Comparison of ENCODE assay signal across 2 cellular contexts in the genomic region with DNA sequence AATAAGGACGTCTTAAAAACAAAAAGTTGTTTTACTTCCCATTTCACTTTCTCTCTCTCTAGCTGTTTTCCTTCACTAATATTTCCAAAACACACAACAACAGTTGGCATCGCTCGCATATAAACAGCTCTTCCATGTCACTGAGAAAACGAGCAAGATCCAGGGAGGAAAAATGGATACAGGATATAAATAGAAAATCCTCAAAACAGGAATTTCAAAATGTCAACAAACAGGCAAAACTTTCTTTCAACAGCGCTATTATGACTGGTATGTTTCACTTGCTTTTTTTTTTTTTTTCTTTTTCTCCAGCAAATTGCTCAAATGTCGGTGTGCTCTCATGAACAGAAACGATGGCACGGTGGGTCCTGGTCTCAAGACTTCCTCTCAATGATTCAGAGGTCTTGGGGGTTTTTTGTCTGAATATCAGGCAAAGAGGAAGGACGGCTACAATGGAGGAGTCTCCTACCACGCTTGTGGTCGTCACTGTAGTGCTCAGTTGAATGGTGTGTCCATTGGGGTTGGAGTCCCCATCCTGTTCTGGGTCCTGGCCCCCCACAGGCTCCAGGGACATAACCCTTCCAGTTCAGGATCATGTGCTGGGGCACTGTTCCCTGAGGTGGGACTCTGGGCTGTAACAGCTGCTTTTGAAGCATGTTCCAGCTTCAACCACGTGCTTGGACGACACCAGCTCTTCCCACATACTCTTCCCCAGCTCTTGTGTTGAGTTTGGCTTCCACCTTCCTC.
A peak's percentile ranks its signal among the peaks of the same experiment; 100 is the strongest.
TF ChIP-seq lines count a peak whose summit lies in the region.

No MANE protein-coding gene starts in this region.

TF ChIP-seq in IMR-90, 13 proteins besides CTCF, POLR2A, EP300 and RAD21:
- TF ChIP-seq MAFK (IDR thresholded peaks at IDR 0.05; ENCODE audit: low read depth, low read length) (no peak), NFE2L2 (IDR thresholded peaks at IDR 0.05; ENCODE audit: low read depth, low read length) (no peak), RFX5 (IDR thresholded peaks at IDR 0.05; ENCODE audit: low read depth, low read length) (no peak), BHLHE40 (IDR thresholded peaks at IDR 0.05; ENCODE audit: low read depth, low read length) (no peak), MAZ (IDR thresholded peaks at IDR 0.05; ENCODE audit: borderline replicate concordance, low read depth, low read length) (no peak), MXI1 (IDR thresholded peaks at IDR 0.05; ENCODE audit: borderline replicate concordance, low read depth, low read length) (no peak), RCOR1 (IDR thresholded peaks at IDR 0.05; ENCODE audit: insufficient replicate concordance, low read length) (no peak), FOS (IDR thresholded peaks at IDR 0.05; ENCODE audit: low read depth, low read length) (no peak), CEBPB (IDR thresholded peaks at IDR 0.05; ENCODE audit: low read depth, low read length) (no peak)
- TF ChIP-seq, protein P1, sequence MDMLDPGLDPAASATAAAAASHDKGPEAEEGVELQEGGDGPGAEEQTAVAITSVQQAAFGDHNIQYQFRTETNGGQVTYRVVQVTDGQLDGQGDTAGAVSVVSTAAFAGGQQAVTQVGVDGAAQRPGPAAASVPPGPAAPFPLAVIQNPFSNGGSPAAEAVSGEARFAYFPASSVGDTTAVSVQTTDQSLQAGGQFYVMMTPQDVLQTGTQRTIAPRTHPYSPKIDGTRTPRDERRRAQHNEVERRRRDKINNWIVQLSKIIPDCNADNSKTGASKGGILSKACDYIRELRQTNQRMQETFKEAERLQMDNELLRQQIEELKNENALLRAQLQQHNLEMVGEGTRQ (IDR thresholded peaks at IDR 0.05; ENCODE audit: low read depth, low read length): no peak
- TF ChIP-seq, protein P2, sequence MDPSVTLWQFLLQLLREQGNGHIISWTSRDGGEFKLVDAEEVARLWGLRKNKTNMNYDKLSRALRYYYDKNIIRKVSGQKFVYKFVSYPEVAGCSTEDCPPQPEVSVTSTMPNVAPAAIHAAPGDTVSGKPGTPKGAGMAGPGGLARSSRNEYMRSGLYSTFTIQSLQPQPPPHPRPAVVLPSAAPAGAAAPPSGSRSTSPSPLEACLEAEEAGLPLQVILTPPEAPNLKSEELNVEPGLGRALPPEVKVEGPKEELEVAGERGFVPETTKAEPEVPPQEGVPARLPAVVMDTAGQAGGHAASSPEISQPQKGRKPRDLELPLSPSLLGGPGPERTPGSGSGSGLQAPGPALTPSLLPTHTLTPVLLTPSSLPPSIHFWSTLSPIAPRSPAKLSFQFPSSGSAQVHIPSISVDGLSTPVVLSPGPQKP (IDR thresholded peaks at IDR 0.05; ENCODE audit: borderline replicate concordance, low read depth, low read length): no peak

TF ChIP-seq in liver, 16 proteins besides CTCF, POLR2A, EP300 and RAD21:
- TF ChIP-seq YY1 (IDR thresholded peaks at IDR 0.05): peak; percentile 28
- TF ChIP-seq HNF4G (IDR thresholded peaks at IDR 0.05): no peak
- TF ChIP-seq, protein P3, sequence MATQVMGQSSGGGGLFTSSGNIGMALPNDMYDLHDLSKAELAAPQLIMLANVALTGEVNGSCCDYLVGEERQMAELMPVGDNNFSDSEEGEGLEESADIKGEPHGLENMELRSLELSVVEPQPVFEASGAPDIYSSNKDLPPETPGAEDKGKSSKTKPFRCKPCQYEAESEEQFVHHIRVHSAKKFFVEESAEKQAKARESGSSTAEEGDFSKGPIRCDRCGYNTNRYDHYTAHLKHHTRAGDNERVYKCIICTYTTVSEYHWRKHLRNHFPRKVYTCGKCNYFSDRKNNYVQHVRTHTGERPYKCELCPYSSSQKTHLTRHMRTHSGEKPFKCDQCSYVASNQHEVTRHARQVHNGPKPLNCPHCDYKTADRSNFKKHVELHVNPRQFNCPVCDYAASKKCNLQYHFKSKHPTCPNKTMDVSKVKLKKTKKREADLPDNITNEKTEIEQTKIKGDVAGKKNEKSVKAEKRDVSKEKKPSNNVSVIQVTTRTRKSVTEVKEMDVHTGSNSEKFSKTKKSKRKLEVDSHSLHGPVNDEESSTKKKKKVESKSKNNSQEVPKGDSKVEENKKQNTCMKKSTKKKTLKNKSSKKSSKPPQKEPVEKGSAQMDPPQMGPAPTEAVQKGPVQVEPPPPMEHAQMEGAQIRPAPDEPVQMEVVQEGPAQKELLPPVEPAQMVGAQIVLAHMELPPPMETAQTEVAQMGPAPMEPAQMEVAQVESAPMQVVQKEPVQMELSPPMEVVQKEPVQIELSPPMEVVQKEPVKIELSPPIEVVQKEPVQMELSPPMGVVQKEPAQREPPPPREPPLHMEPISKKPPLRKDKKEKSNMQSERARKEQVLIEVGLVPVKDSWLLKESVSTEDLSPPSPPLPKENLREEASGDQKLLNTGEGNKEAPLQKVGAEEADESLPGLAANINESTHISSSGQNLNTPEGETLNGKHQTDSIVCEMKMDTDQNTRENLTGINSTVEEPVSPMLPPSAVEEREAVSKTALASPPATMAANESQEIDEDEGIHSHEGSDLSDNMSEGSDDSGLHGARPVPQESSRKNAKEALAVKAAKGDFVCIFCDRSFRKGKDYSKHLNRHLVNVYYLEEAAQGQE (IDR thresholded peaks at IDR 0.05): peak; percentile 28
TF ChIP-seq in liver: peak in this region for 2.
